ENCODE assay signal across 22 cellular contexts in the genomic region with DNA sequence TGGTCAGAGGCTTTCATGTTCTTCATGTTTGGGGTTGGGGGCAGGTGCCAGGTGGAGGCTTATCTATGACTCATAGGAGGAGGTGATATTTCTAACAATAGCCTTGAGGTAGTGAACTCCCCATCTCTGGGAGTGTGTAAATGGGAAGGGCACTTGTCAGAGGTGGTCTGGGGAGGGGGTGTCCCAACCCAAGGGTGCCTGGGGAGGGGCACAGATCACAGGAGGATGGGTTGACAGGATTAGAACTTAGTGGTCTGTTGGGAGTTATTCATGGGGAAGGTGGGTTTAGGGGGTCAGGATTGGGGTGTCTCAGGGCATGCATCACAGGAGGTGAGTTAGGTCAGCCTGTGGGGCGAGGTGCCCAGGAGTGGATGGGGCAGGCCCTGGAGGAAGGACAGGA. TPM values are rescaled to one million over a fixed set of nuclear protein-coding genes. Genes with fewer than 3 reads are reported as not detected.
DNase-seq lines count a peak whose midpoint lies in the region; ATAC-seq and TF ChIP-seq lines count a peak whose summit lies in the region.
"Had no signal": no experiment of that assay in that cellular context is flagged by ENCODE, and none has a peak within 500 bp of the region (broad histone marks: within the 10 kb centered on the region; RNA-seq: fewer than 3 reads in every experiment).

No MANE protein-coding gene starts in this region.

- peaks cover 2% of the 10 kb centered on the region for H3K79me1 ChIP-seq in neuronal stem cell (ENCODE audit: low read depth, low read length)

- peak overlapping the region; percentile 28 for H2AK5ac ChIP-seq in neuronal stem cell (ENCODE audit: low read depth, low read length)

- intact Hi-C loops in activated CD8-positive, alpha-beta T cell treated with anti-CD3 and anti-CD28 coated beads for 36 hours (cut with micrococcal nuclease), result no loop called here
- intact Hi-C loops in breast epithelium (cut with DNase I; ENCODE audit: low total_unique reads), result no loop called here

- H3K36me3 Mint-ChIP-seq in activated CD8-positive, alpha-beta T cell treated with anti-CD3 and anti-CD28 coated beads, Interleukin-2, amount 10 ng/mL, durations not matched to agents 7 days and 5 days (ENCODE audit: low read depth), result peaks cover 3% of the 10 kb centered on the region
- no peaks in the 10 kb centered on the region for H3K36me3 Mint-ChIP-seq in activated CD8-positive, alpha-beta T cell treated with anti-CD3 and anti-CD28 coated beads for 36 hours (ENCODE audit: low read depth)
- H3K36me3 Mint-ChIP-seq: CD4-positive, alpha-beta memory T cell had no signal

- DNase-seq in activated CD8-positive, alpha-beta T cell treated with anti-CD3 and anti-CD28 coated beads, Interleukin-2, amount 10 ng/mL, durations not matched to agents 7 days and 5 days, result no peak
- no peak for DNase-seq in activated CD8-positive, alpha-beta T cell treated with anti-CD3 and anti-CD28 coated beads for 36 hours
- peak; percentile 29 for DNase-seq in stimulated activated CD4-positive, alpha-beta T cell treated with anti-CD3 and anti-CD28 coated beads, Interleukin-2, amount 100 ng/mL, for 4 hours (ENCODE audit: low read depth)
- DNase-seq in stimulated activated CD4-positive, alpha-beta T cell treated with anti-CD3 and anti-CD28 coated beads, Interleukin-2, amount 100 ng/mL, for 48 hours, result no peak
- DNase-seq in neuronal stem cell (ENCODE audit: low spot score) (no peak), NCI-H774 (lab: John Stamatoyannopoulos, UW) (no peak), breast epithelium (ENCODE audit: low spot score in 2 of 2) (no peak)
- DNase-seq: C1 segment of cervical spinal cord; Calu3; CD4-positive, alpha-beta memory T cell; COR-L47; DMS79 treated with DMSO at 0.1 percent for 48 hours; GF-D8; H9 had no signal

- no peak overlapping the region for H2AFZ ChIP-seq in neuronal stem cell (ENCODE audit: low read length)
- H2AFZ ChIP-seq: GM23338 had no signal

- H3K4ac ChIP-seq in neuronal stem cell (ENCODE audit: low read length), result no peak overlapping the region

- no peak for TF ChIP-seq CTCF in activated CD8-positive, alpha-beta T cell treated with anti-CD3 and anti-CD28 coated beads for 36 hours (IDR thresholded peaks at IDR 0.05)
- no peak for TF ChIP-seq CTCF in breast epithelium (IDR thresholded peaks at IDR 0.05)

- no peak overlapping the region for H3K27ac ChIP-seq in neuronal stem cell (replicated peaks; ENCODE audit: low read length)
- H3K27ac ChIP-seq in breast epithelium, result no peak overlapping the region

- H3K9me3 ChIP-seq in neuronal stem cell (replicated peaks in 1 of 2; ENCODE audit: control insufficient read depth in 2 of 2, insufficient read depth in 1 of 2, low read depth in 1 of 2, low read length in 2 of 2) (peaks cover 0 to 3% of the 10 kb centered on the region in 2 donors), breast epithelium (no peaks in the 10 kb centered on the region)

- no peak overlapping the region for H4K8ac ChIP-seq in neuronal stem cell (ENCODE audit: low read depth, low read length)

- H3K27me3 Mint-ChIP-seq in activated CD8-positive, alpha-beta T cell treated with anti-CD3 and anti-CD28 coated beads, Interleukin-2, amount 10 ng/mL, durations not matched to agents 7 days and 5 days (ENCODE audit: low read depth), result peaks cover 29% of the 10 kb centered on the region
- H3K27me3 Mint-ChIP-seq in activated CD8-positive, alpha-beta T cell treated with anti-CD3 and anti-CD28 coated beads for 36 hours, result peaks cover 8% of the 10 kb centered on the region
- H3K27me3 Mint-ChIP-seq: CD4-positive, alpha-beta memory T cell had no signal

- no peaks in the 10 kb centered on the region for H3K9me3 Mint-ChIP-seq in activated CD8-positive, alpha-beta T cell treated with anti-CD3 and anti-CD28 coated beads, Interleukin-2, amount 10 ng/mL, durations not matched to agents 7 days and 5 days (ENCODE audit: insufficient read depth)
- H3K9me3 Mint-ChIP-seq in activated CD8-positive, alpha-beta T cell treated with anti-CD3 and anti-CD28 coated beads for 36 hours, result no peaks in the 10 kb centered on the region
- H3K9me3 Mint-ChIP-seq: CD4-positive, alpha-beta memory T cell had no signal

- CTCF ChIA-PET in activated CD8-positive, alpha-beta T cell treated with anti-CD3 and anti-CD28 coated beads, Interleukin-2, amount 10 ng/mL, durations not matched to agents 7 days and 5 days (lab: Charles Lee), result no interaction called here
- CTCF ChIA-PET in activated CD8-positive, alpha-beta T cell treated with anti-CD3 and anti-CD28 coated beads for 36 hours (lab: Charles Lee), result interaction anchor here (1.1 to 1.5 kb wide), 2 partner anchors 7 to 10 kb away, joined by 4 to 8 read pairs; no protein-coding TSS in a partner anchor

- TF ChIP-seq POLR2A in breast epithelium (IDR thresholded peaks at IDR 0.05), result no peak

- H3K4me1 ChIP-seq in neuronal stem cell (ENCODE audit: control insufficient read depth in 2 of 2, insufficient read depth in 1 of 2, low read depth in 1 of 2, low read length in 2 of 2) (no peaks in the 10 kb centered on the region), breast epithelium (no peaks in the 10 kb centered on the region)

- peak overlapping the region; percentile 25 for H3K27ac Mint-ChIP-seq in activated CD8-positive, alpha-beta T cell treated with anti-CD3 and anti-CD28 coated beads, Interleukin-2, amount 10 ng/mL, durations not matched to agents 7 days and 5 days
- no peak overlapping the region for H3K27ac Mint-ChIP-seq in activated CD8-positive, alpha-beta T cell treated with anti-CD3 and anti-CD28 coated beads for 36 hours
- H3K27ac Mint-ChIP-seq: GM23338 had no signal

- no peak overlapping the region for H3K4me3 Mint-ChIP-seq in activated CD8-positive, alpha-beta T cell treated with anti-CD3 and anti-CD28 coated beads, Interleukin-2, amount 10 ng/mL, durations not matched to agents 7 days and 5 days
- no peak overlapping the region for H3K4me3 Mint-ChIP-seq in activated CD8-positive, alpha-beta T cell treated with anti-CD3 and anti-CD28 coated beads for 36 hours
- H3K4me3 Mint-ChIP-seq: GM23338, H9 had no signal

- no peak overlapping the region for H2BK120ac ChIP-seq in neuronal stem cell (ENCODE audit: low read depth, low read length)

- POLR2A ChIA-PET in activated CD8-positive, alpha-beta T cell treated with anti-CD3 and anti-CD28 coated beads, Interleukin-2, amount 10 ng/mL, durations not matched to agents 7 days and 5 days (lab: Charles Lee), result no interaction called here
- POLR2A ChIA-PET in activated CD8-positive, alpha-beta T cell treated with anti-CD3 and anti-CD28 coated beads for 36 hours (lab: Charles Lee), result no interaction called here

- no peak for ATAC-seq in activated CD8-positive, alpha-beta T cell treated with anti-CD3 and anti-CD28 coated beads, Interleukin-2, amount 10 ng/mL, durations not matched to agents 7 days and 5 days
- ATAC-seq in activated CD8-positive, alpha-beta T cell treated with anti-CD3 and anti-CD28 coated beads for 36 hours, result no peak
- ATAC-seq: GM23338, HCT116 had no signal

- H2BK15ac ChIP-seq in neuronal stem cell (ENCODE audit: low read length), result no peak overlapping the region

- no peaks in the 10 kb centered on the region for H3K27me3 ChIP-seq in neuronal stem cell (ENCODE audit: control insufficient read depth in 3 of 3, insufficient read depth in 3 of 3, low read depth in 1 of 3, low read length in 3 of 3)
- peaks cover 0 to 64% of the 10 kb centered on the region in 2 donors for H3K27me3 ChIP-seq in breast epithelium

- H2BK12ac ChIP-seq in neuronal stem cell (ENCODE audit: low read length), result no peak overlapping the region

- H3K9ac ChIP-seq in neuronal stem cell (ENCODE audit: low read depth, low read length, poor library complexity), result no peak overlapping the region

- H3K4me3 ChIP-seq in neuronal stem cell (ENCODE audit: low read length in 2 of 2), result no peak overlapping the region
- no peak overlapping the region for H3K4me3 ChIP-seq in breast epithelium
- H3K4me3 ChIP-seq: GM23338 had no signal

- H3K23ac ChIP-seq in neuronal stem cell (ENCODE audit: low read depth, low read length, poor library complexity), result no peak overlapping the region

- H3K18ac ChIP-seq in neuronal stem cell (ENCODE audit: low read length), result no peak overlapping the region

- H3K36me3 ChIP-seq in neuronal stem cell (replicated peaks in 1 of 2; ENCODE audit: control insufficient read depth in 2 of 2, insufficient read depth in 2 of 2, low read length in 2 of 2) (no peaks in the 10 kb centered on the region), breast epithelium (no peaks in the 10 kb centered on the region)

- no peak overlapping the region for H4K91ac ChIP-seq in neuronal stem cell (ENCODE audit: low read depth, low read length, poor library complexity)

- peaks cover 63% of the 10 kb centered on the region for H3K4me1 Mint-ChIP-seq in activated CD8-positive, alpha-beta T cell treated with anti-CD3 and anti-CD28 coated beads, Interleukin-2, amount 10 ng/mL, durations not matched to agents 7 days and 5 days (ENCODE audit: low read depth)
- peaks cover 14% of the 10 kb centered on the region for H3K4me1 Mint-ChIP-seq in activated CD8-positive, alpha-beta T cell treated with anti-CD3 and anti-CD28 coated beads for 36 hours (ENCODE audit: low read depth)
- H3K4me1 Mint-ChIP-seq: GM23338, H9 had no signal

- no peak overlapping the region for H2BK5ac ChIP-seq in neuronal stem cell (ENCODE audit: low read length)

- WGBS in neuronal stem cell (ENCODE audit: extremely low coverage in 2 of 2, insufficient read length in 2 of 2, insufficient replicate concordance in 1 of 2), 2 donors, result no CpG with 5 or more reads among the region's 1 CpG

- peak overlapping the region; percentile 21 for H3K14ac ChIP-seq in neuronal stem cell (ENCODE audit: low read length)

- H3K4me2 ChIP-seq in neuronal stem cell (ENCODE audit: insufficient read depth, low read length, poor library complexity, severe bottlenecking), result no peak overlapping the region
- H3K4me2 ChIP-seq: GM23338 had no signal

RNA-seq across cellular contexts. Expression of a gene that starts 1.6 kb away (rescaled TPM):
- not detected for total RNA-seq in activated CD8-positive, alpha-beta T cell treated with anti-CD3 and anti-CD28 coated beads, Interleukin-2, amount 10 ng/mL, durations not matched to agents 7 days and 5 days
- total RNA-seq in activated CD8-positive, alpha-beta T cell treated with anti-CD3 and anti-CD28 coated beads for 36 hours, result not detected
- polyA plus RNA-seq in neuronal stem cell (2013, experiment 1 of 2), result not detected
- polyA plus RNA-seq in neuronal stem cell (2013, experiment 2 of 2), result not detected
- not detected for total RNA-seq in breast epithelium
- total RNA-seq: A172; A673; Calu3; CD4-positive, alpha-beta memory T cell; Daoy; G401; GM23338; H4; H9 had no signal
- polyA plus RNA-seq: BJ; CD4-positive, alpha-beta memory T cell; GM23338 had no signal

RNA-seq across cellular contexts. Expression of a gene that starts 24.4 kb away (rescaled TPM):
- not detected for total RNA-seq in activated CD8-positive, alpha-beta T cell treated with anti-CD3 and anti-CD28 coated beads, Interleukin-2, amount 10 ng/mL, durations not matched to agents 7 days and 5 days
- not detected for total RNA-seq in activated CD8-positive, alpha-beta T cell treated with anti-CD3 and anti-CD28 coated beads for 36 hours
- not detected for polyA plus RNA-seq in neuronal stem cell (2013, experiment 1 of 2)
- polyA plus RNA-seq in neuronal stem cell (2013, experiment 2 of 2), result not detected
- not detected for total RNA-seq in breast epithelium
- total RNA-seq: A172; A673; Calu3; CD4-positive, alpha-beta memory T cell; Daoy; G401; GM23338; H4; H9 had no signal
- polyA plus RNA-seq: BJ; CD4-positive, alpha-beta memory T cell; GM23338 had no signal
